Comparison of ENCODE assay signal across 13 cellular contexts in genomic region chr20:63695419-63696310, GRCh38. TPM values are rescaled to one million over a fixed set of nuclear protein-coding genes. Genes with fewer than 3 reads are reported as not detected.
A peak's percentile ranks its signal among the peaks of the same experiment; 100 is the strongest.
DNase-seq lines count a peak whose midpoint lies in the region; ATAC-seq and TF ChIP-seq lines count a peak whose summit lies in the region.
"Had no signal": no experiment of that assay in that cellular context is flagged by ENCODE, and none has a peak within 500 bp of the region (broad histone marks: within the 10 kb centered on the region; RNA-seq: fewer than 3 reads in every experiment).

No MANE protein-coding gene starts in this region.

- H3K27ac Mint-ChIP-seq in activated naive CD8-positive, alpha-beta T cell treated with anti-CD3 and anti-CD28 coated beads, Interleukin-2, amount 10 ng/mL, durations not matched to agents 7 days and 5 days, result peak overlapping the region; percentile 58
- H3K27ac Mint-ChIP-seq in stimulated activated naive B cell treated with anti-CD40 and anti-IgM and Interleukin-4, amounts not matched to agents 10 μg/mL and 1 μg/mL and 100 μg/mL, for 72 hours, result peak overlapping the region; percentile 86
- H3K27ac Mint-ChIP-seq: stimulated activated memory B cell treated with anti-CD40 and anti-IgM and Interleukin-4, amounts not matched to agents 10 μg/mL and 1 μg/mL and 100 μg/mL, for 72 hours; T-helper 2 cell treated with Interferon-gamma antibody and Interleukin-4, amounts not matched to agents 5 μg/mL and 100 μg/mL, for 36 hours had no signal

- WGBS in SK-N-SH (ENCODE audit: low lambda C conversion rate), result 92% methylated on average over 12 of the region's 25 CpGs

- H3K36me3 Mint-ChIP-seq in activated naive CD8-positive, alpha-beta T cell treated with anti-CD3 and anti-CD28 coated beads, Interleukin-2, amount 10 ng/mL, durations not matched to agents 7 days and 5 days, result peaks cover 7% of the 10 kb centered on the region
- H3K36me3 Mint-ChIP-seq in stimulated activated naive B cell treated with anti-CD40 and anti-IgM and Interleukin-4, amounts not matched to agents 10 μg/mL and 1 μg/mL and 100 μg/mL, for 72 hours, result peaks cover 15 to 37% of the 10 kb centered on the region in 2 donors

- no peaks in the 10 kb centered on the region for H3F3A ChIP-seq in SK-N-SH (replicated peaks; ENCODE audit: insufficient read depth)

- H3K27me3 ChIP-seq in SK-N-SH (ENCODE audit: insufficient read depth) (no peaks in the 10 kb centered on the region), left ventricle myocardium inferior (ENCODE audit: low read depth) (no peaks in the 10 kb centered on the region)

- H3K9me3 ChIP-seq in SK-N-SH (no peaks in the 10 kb centered on the region), left ventricle myocardium inferior (replicated peaks) (no peaks in the 10 kb centered on the region)

- no peaks in the 10 kb centered on the region for H3K79me2 ChIP-seq in SK-N-SH (ENCODE audit: insufficient read depth)

- H3K9me2 ChIP-seq in SK-N-SH, result no peaks in the 10 kb centered on the region

- CTCF ChIA-PET in SK-N-SH (lab: Yijun Ruan, JAX), result no interaction called here

- TF ChIP-seq CTCF in SK-N-SH (IDR thresholded peaks at IDR 0.05) (no peak), left ventricle myocardium inferior (IDR thresholded peaks at IDR 0.05; ENCODE audit: borderline replicate concordance) (no peak)

- ATAC-seq in SK-N-SH treated with all-trans-retinoic acid at 6 μM for 48 hours (no peak), GM19452 (IDR thresholded peaks at IDR 0.05; ENCODE audit: unreplicated experiment) (no peak)
- ATAC-seq in activated naive CD8-positive, alpha-beta T cell treated with anti-CD3 and anti-CD28 coated beads, Interleukin-2, amount 10 ng/mL, durations not matched to agents 7 days and 5 days (ENCODE audit: low read depth), result no peak
- no peak for ATAC-seq in stimulated activated naive B cell treated with anti-CD40 and anti-IgM and Interleukin-4, amounts not matched to agents 10 μg/mL and 1 μg/mL and 100 μg/mL, for 72 hours (replicated peaks)

- no peaks in the 10 kb centered on the region for H3K27me3 Mint-ChIP-seq in activated naive CD8-positive, alpha-beta T cell treated with anti-CD3 and anti-CD28 coated beads, Interleukin-2, amount 10 ng/mL, durations not matched to agents 7 days and 5 days
- H3K27me3 Mint-ChIP-seq in stimulated activated naive B cell treated with anti-CD40 and anti-IgM and Interleukin-4, amounts not matched to agents 10 μg/mL and 1 μg/mL and 100 μg/mL, for 72 hours, result no peaks in the 10 kb centered on the region
- H3K27me3 Mint-ChIP-seq: brain; stimulated activated memory B cell treated with anti-CD40 and anti-IgM and Interleukin-4, amounts not matched to agents 10 μg/mL and 1 μg/mL and 100 μg/mL, for 72 hours had no signal

- H3K4me1 ChIP-seq in SK-N-SH (ENCODE audit: control insufficient read depth in 1 of 2, insufficient read depth in 2 of 2, low read depth in 1 of 2, low read length in 1 of 2), result peaks cover 19 to 22% of the 10 kb centered on the region in 2 experiments; a peak in 3 of 4 replicates
- H3K4me1 ChIP-seq in left ventricle myocardium inferior, result peaks cover 67% of the 10 kb centered on the region

- TF ChIP-seq RAD21 in SK-N-SH (IDR thresholded peaks at IDR 0.05; ENCODE audit: low read length), result no peak

- intact Hi-C loops in left ventricle myocardium inferior (cut with micrococcal nuclease), result no loop called here

- no peak for TF ChIP-seq EP300 in SK-N-SH (IDR thresholded peaks at IDR 0.05; ENCODE audit: borderline replicate concordance in 1 of 2, low read depth in 1 of 2, low read length in 1 of 2)

- H3K4me1 Mint-ChIP-seq in activated naive CD8-positive, alpha-beta T cell treated with anti-CD3 and anti-CD28 coated beads, Interleukin-2, amount 10 ng/mL, durations not matched to agents 7 days and 5 days, result peaks cover 5% of the 10 kb centered on the region
- H3K4me1 Mint-ChIP-seq in stimulated activated naive B cell treated with anti-CD40 and anti-IgM and Interleukin-4, amounts not matched to agents 10 μg/mL and 1 μg/mL and 100 μg/mL, for 72 hours, result peaks cover 24 to 41% of the 10 kb centered on the region in 2 donors
- H3K4me1 Mint-ChIP-seq: brain had no signal

- no peaks in the 10 kb centered on the region for H3K9me3 Mint-ChIP-seq in activated naive CD8-positive, alpha-beta T cell treated with anti-CD3 and anti-CD28 coated beads, Interleukin-2, amount 10 ng/mL, durations not matched to agents 7 days and 5 days
- H3K9me3 Mint-ChIP-seq in stimulated activated naive B cell treated with anti-CD40 and anti-IgM and Interleukin-4, amounts not matched to agents 10 μg/mL and 1 μg/mL and 100 μg/mL, for 72 hours, result no peaks in the 10 kb centered on the region
- H3K9me3 Mint-ChIP-seq: brain; stimulated activated memory B cell treated with anti-CD40 and anti-IgM and Interleukin-4, amounts not matched to agents 10 μg/mL and 1 μg/mL and 100 μg/mL, for 72 hours; T-helper 2 cell treated with Interferon-gamma antibody and Interleukin-4, amounts not matched to agents 5 μg/mL and 100 μg/mL, for 36 hours had no signal

- peaks cover 0 to 9% of the 10 kb centered on the region in 2 experiments for H3K36me3 ChIP-seq in SK-N-SH (replicated peaks in 1 of 2; ENCODE audit: control insufficient read depth in 1 of 2, insufficient read depth in 2 of 2, low read length in 1 of 2)
- H3K36me3 ChIP-seq in left ventricle myocardium inferior, result peaks cover 14% of the 10 kb centered on the region

- H4K20me1 ChIP-seq in SK-N-SH (ENCODE audit: insufficient read depth), result no peaks in the 10 kb centered on the region

- H3K4me3 ChIP-seq in SK-N-SH (ENCODE audit: low read depth in 2 of 2, low read length in 1 of 2) (no peak overlapping the region), left ventricle myocardium inferior (no peak overlapping the region)

- H3K27ac ChIP-seq in SK-N-SH (ENCODE audit: low read depth in 2 of 2, low read length in 1 of 2) (peak overlapping the region in 1 of 2 experiments; percentile 47; a peak in 1 of 4 replicates), left ventricle myocardium inferior (replicated peaks) (peak overlapping the region; percentile 71)

- H2AFZ ChIP-seq in SK-N-SH (ENCODE audit: low read depth), result no peak overlapping the region

- H3K4me3 Mint-ChIP-seq in activated naive CD8-positive, alpha-beta T cell treated with anti-CD3 and anti-CD28 coated beads, Interleukin-2, amount 10 ng/mL, durations not matched to agents 7 days and 5 days, result no peak overlapping the region
- peak overlapping the region in 1 of 2 donors; percentile 21 for H3K4me3 Mint-ChIP-seq in stimulated activated naive B cell treated with anti-CD40 and anti-IgM and Interleukin-4, amounts not matched to agents 10 μg/mL and 1 μg/mL and 100 μg/mL, for 72 hours
- H3K4me3 Mint-ChIP-seq: stimulated activated memory B cell treated with anti-CD40 and anti-IgM and Interleukin-4, amounts not matched to agents 10 μg/mL and 1 μg/mL and 100 μg/mL, for 72 hours; T-helper 2 cell treated with Interferon-gamma antibody and Interleukin-4, amounts not matched to agents 5 μg/mL and 100 μg/mL, for 36 hours had no signal

- no peak overlapping the region for H3K4me2 ChIP-seq in SK-N-SH

- H3K9ac ChIP-seq in SK-N-SH, result no peak overlapping the region

- DNase-seq in SK-N-SH (peak; percentile 41), left ventricle myocardium inferior (peak; percentile 81), OCI-M2 (lab: John Stamatoyannopoulos, UW; ENCODE audit: unreplicated experiment) (no peak), NCI-H774 (lab: John Stamatoyannopoulos, UW) (no peak)
- DNase-seq in activated naive CD8-positive, alpha-beta T cell treated with anti-CD3 and anti-CD28 coated beads, Interleukin-2, amount 10 ng/mL, durations not matched to agents 7 days and 5 days, result no peak
- DNase-seq in stimulated activated naive B cell treated with anti-CD40 and anti-IgM and Interleukin-4, amounts not matched to agents 10 μg/mL and 1 μg/mL and 100 μg/mL, for 72 hours, result no peak
- DNase-seq: activated CD8-positive, alpha-beta memory T cell treated with anti-CD3 and anti-CD28 coated beads, Interleukin-2, amount 50 U/mL, for 4 hours; NCI-H2081 had no signal

- POLR2A ChIA-PET in SK-N-SH (lab: Yijun Ruan, JAX), result interaction anchor here (1.1 to 3.4 kb wide), 2 partner anchors 12 to 32 kb away, joined by 4 to 22 read pairs; partner anchors contain the start of genes ARFRP1 and ZGPAT
- POLR2A ChIA-PET in activated naive CD8-positive, alpha-beta T cell treated with anti-CD3 and anti-CD28 coated beads, Interleukin-2, amount 10 ng/mL, durations not matched to agents 7 days and 5 days (lab: Charles Lee), result interaction anchor here (0.9 to 2.6 kb wide), 3 partner anchors 12 to 41 kb away, joined by 3 to 16 read pairs (median 4); partner anchors contain the start of genes ARFRP1, LIME1, RTEL1 and ZGPAT

RNA-seq across cellular contexts. Expression of gene TNFRSF6B, which starts 0.8 kb away (rescaled TPM):
- polyA plus RNA-seq in SK-N-SH (2012; rRNA removed), result 8.2 and 9.4 TPM in 2 replicates
- 3.6 and 6.1 TPM in 2 replicates for polyA plus RNA-seq in SK-N-SH (2012; cell fraction: cytosol; rRNA removed)
- polyA plus RNA-seq in SK-N-SH (2012; cell fraction: nucleus; rRNA removed), result 18.3 and 28.9 TPM in 2 replicates
- not detected for total RNA-seq in activated naive CD8-positive, alpha-beta T cell treated with anti-CD3 and anti-CD28 coated beads, Interleukin-2, amount 10 ng/mL, durations not matched to agents 7 days and 5 days
- 0.27 TPM for total RNA-seq in left ventricle myocardium inferior

RNA-seq across cellular contexts. Expression of gene ARFRP1, which starts 12.1 kb away (rescaled TPM):
- 65.4 and 72.8 TPM in 2 replicates for polyA plus RNA-seq in SK-N-SH (2012; rRNA removed)
- polyA plus RNA-seq in SK-N-SH (2012; cell fraction: cytosol; rRNA removed), result 47.9 and 57.4 TPM in 2 replicates
- 132 and 145 TPM in 2 replicates for polyA plus RNA-seq in SK-N-SH (2012; cell fraction: nucleus; rRNA removed)
- total RNA-seq in activated naive CD8-positive, alpha-beta T cell treated with anti-CD3 and anti-CD28 coated beads, Interleukin-2, amount 10 ng/mL, durations not matched to agents 7 days and 5 days, result 10 to 100 TPM; 68.8 to 73.1 TPM
- total RNA-seq in left ventricle myocardium inferior, result 37.1 TPM

RNA-seq across cellular contexts. Expression of gene ZGPAT, which starts 12.2 kb away (rescaled TPM):
- polyA plus RNA-seq in SK-N-SH (2012; rRNA removed), result 33.7 and 36.8 TPM in 2 replicates
- 9.8 and 14.3 TPM in 2 replicates for polyA plus RNA-seq in SK-N-SH (2012; cell fraction: cytosol; rRNA removed)
- 152 and 206 TPM in 2 replicates for polyA plus RNA-seq in SK-N-SH (2012; cell fraction: nucleus; rRNA removed)
- total RNA-seq in activated naive CD8-positive, alpha-beta T cell treated with anti-CD3 and anti-CD28 coated beads, Interleukin-2, amount 10 ng/mL, durations not matched to agents 7 days and 5 days, result 10 to 100 TPM; 43.0 to 44.5 TPM
- 15.8 TPM for total RNA-seq in left ventricle myocardium inferior

RNA-seq across cellular contexts. Expression of gene RTEL1, which starts 37.6 kb away (rescaled TPM):
- polyA plus RNA-seq in SK-N-SH (2012; rRNA removed), result 9.9 and 12.9 TPM in 2 replicates
- 1.5 and 2.4 TPM in 2 replicates for polyA plus RNA-seq in SK-N-SH (2012; cell fraction: cytosol; rRNA removed)
- 82.0 and 145 TPM in 2 replicates for polyA plus RNA-seq in SK-N-SH (2012; cell fraction: nucleus; rRNA removed)
- total RNA-seq in activated naive CD8-positive, alpha-beta T cell treated with anti-CD3 and anti-CD28 coated beads, Interleukin-2, amount 10 ng/mL, durations not matched to agents 7 days and 5 days, result 10 to 100 TPM; 41.3 to 41.5 TPM
- 9.6 TPM for total RNA-seq in left ventricle myocardium inferior

RNA-seq across cellular contexts. Expression of gene LIME1, which starts 40.8 kb away (rescaled TPM):
- polyA plus RNA-seq in SK-N-SH (2012; rRNA removed), result 10.9 and 12.3 TPM in 2 replicates
- polyA plus RNA-seq in SK-N-SH (2012; cell fraction: cytosol; rRNA removed), result 1.0 and 2.1 TPM in 2 replicates
- 118 and 180 TPM in 2 replicates for polyA plus RNA-seq in SK-N-SH (2012; cell fraction: nucleus; rRNA removed)
- total RNA-seq in activated naive CD8-positive, alpha-beta T cell treated with anti-CD3 and anti-CD28 coated beads, Interleukin-2, amount 10 ng/mL, durations not matched to agents 7 days and 5 days, result 100 to 1,000 TPM; 144 to 159 TPM
- 3.4 TPM for total RNA-seq in left ventricle myocardium inferior

Comparison
In these comparisons a context has a peak if more than half of its experiments do, and no peak if none do; other contexts are left out.
1. DNase-seq: peak in SK-N-SH (single experiment) and left ventricle myocardium inferior (single experiment); none in activated naive CD8-positive, alpha-beta T cell treated with anti-CD3 and anti-CD28 coated beads, Interleukin-2, amount 10 ng/mL, durations not matched to agents 7 days and 5 days (single experiment), stimulated activated naive B cell treated with anti-CD40 and anti-IgM and Interleukin-4, amounts not matched to agents 10 μg/mL and 1 μg/mL and 100 μg/mL, for 72 hours (single experiment), OCI-M2 (single experiment) and NCI-H774 (single experiment).